ENCODE assay signal across 9 cellular contexts in the genomic region with DNA sequence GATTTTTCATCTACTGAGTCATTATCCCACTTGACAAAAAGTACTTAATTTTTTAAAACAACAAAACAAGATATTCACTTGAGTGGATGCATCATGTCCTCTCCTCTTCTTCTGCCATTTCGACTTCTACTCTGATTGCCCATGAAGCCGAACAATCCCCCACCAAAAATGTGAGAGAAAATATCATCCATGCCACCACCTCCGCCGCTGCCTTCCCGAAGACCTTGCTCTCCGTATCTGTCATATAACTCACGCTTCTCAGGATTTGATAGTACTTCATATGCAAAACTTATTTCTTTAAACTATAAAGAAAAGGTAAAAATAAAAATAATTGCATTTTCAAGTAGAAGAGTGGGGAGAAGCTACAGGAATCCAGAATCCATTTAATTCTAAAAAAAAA. TPM values are rescaled to one million over a fixed set of nuclear protein-coding genes. Genes with fewer than 3 reads are reported as not detected.
DNase-seq lines count a peak whose midpoint lies in the region; ATAC-seq and TF ChIP-seq lines count a peak whose summit lies in the region.
"Had no signal": no experiment of that assay in that cellular context is flagged by ENCODE, and none has a peak within 500 bp of the region (broad histone marks: within the 10 kb centered on the region; RNA-seq: fewer than 3 reads in every experiment).

No MANE protein-coding gene starts in this region.

- no CpG with 5 or more reads among the region's 7 CpGs for WGBS in H9 (ENCODE audit: extremely low coverage, insufficient read length, low lambda C conversion rate)

- TF ChIP-seq CTCF in CD4-positive, alpha-beta T cell (IDR thresholded peaks at IDR 0.05): no peak
- TF ChIP-seq CTCF in H9 (conservative IDR thresholded peaks at IDR 0.05): no peak
- TF ChIP-seq CTCF in colonic mucosa (IDR thresholded peaks at IDR 0.05): no peak

- no peak overlapping the region for H2BK5ac ChIP-seq in H9 (ENCODE audit: insufficient read length, low read length)

- no peaks in the 10 kb centered on the region for H3K9me3 ChIP-seq in CD4-positive, alpha-beta T cell (ENCODE audit: control insufficient read depth, low read length)
- no peaks in the 10 kb centered on the region for H3K9me3 ChIP-seq in H9 (ENCODE audit: control insufficient read depth, low read depth, low read length)
- no peaks in the 10 kb centered on the region for H3K9me3 ChIP-seq in naive thymus-derived CD4-positive, alpha-beta T cell (ENCODE audit: control insufficient read depth in 2 of 3, low read length in 3 of 3)
- no peaks in the 10 kb centered on the region for H3K9me3 ChIP-seq in colonic mucosa
- H3K9me3 ChIP-seq: suprapubic skin had no signal

- no peak for DNase-seq in CD4-positive, alpha-beta T cell
- DNase-seq in H9: no peak
- DNase-seq in activated CD8-positive, alpha-beta T cell treated with anti-CD3 and anti-CD28 coated beads, Interleukin-2, amount 10 ng/mL, durations not matched to agents 7 days and 5 days: no peak
- no peak for DNase-seq in naive thymus-derived CD4-positive, alpha-beta T cell
- no peak for DNase-seq in GDM1 (lab: John Stamatoyannopoulos, UW)
- no peak for DNase-seq in colonic mucosa
- DNase-seq: activated CD4-positive, alpha-beta T cell treated with anti-CD3 and anti-CD28 coated beads for 48 hours had no signal

- no peak overlapping the region for H3K18ac ChIP-seq in H9 (ENCODE audit: insufficient read length, low read depth, low read length)

- no peak overlapping the region for H3K23ac ChIP-seq in H9 (ENCODE audit: insufficient read length, low read depth, low read length)

- CTCF ChIA-PET in CD4-positive, alpha-beta T cell (lab: Charles Lee): interaction anchor here (0.6 to 2.2 kb wide), 3 partner anchors 9 to 170 kb away, joined by 4 to 7 read pairs (median 5); no protein-coding TSS in a partner anchor
- CTCF ChIA-PET in activated CD8-positive, alpha-beta T cell treated with anti-CD3 and anti-CD28 coated beads, Interleukin-2, amount 10 ng/mL, durations not matched to agents 7 days and 5 days (lab: Charles Lee): interaction anchor here (0.6 to 1.9 kb wide), 2 partner anchors 9 to 1188 kb away, joined by 3 to 5 read pairs; no protein-coding TSS in a partner anchor
- CTCF ChIA-PET in naive thymus-derived CD4-positive, alpha-beta T cell (lab: Charles Lee): no interaction called here

- H2BK12ac ChIP-seq in H9 (ENCODE audit: insufficient read length, low read depth, low read length): no peak overlapping the region

- no peak overlapping the region for H3K14ac ChIP-seq in H9 (ENCODE audit: insufficient read depth, low read length)

- H4K5ac ChIP-seq in H9 (ENCODE audit: insufficient read length, low read depth, low read length): no peak overlapping the region

- no peak overlapping the region for H2BK15ac ChIP-seq in H9 (ENCODE audit: low read depth, low read length)

- H3K36me3 Mint-ChIP-seq in CD4-positive, alpha-beta T cell (ENCODE audit: low read depth): peaks cover 74% of the 10 kb centered on the region
- peaks cover 43 to 59% (median 55%) of the 10 kb centered on the region in 3 experiments for H3K36me3 Mint-ChIP-seq in H9 (ENCODE audit: insufficient read depth in 1 of 3, low read depth in 3 of 3)
- peaks cover 50% of the 10 kb centered on the region for H3K36me3 Mint-ChIP-seq in activated CD8-positive, alpha-beta T cell treated with anti-CD3 and anti-CD28 coated beads, Interleukin-2, amount 10 ng/mL, durations not matched to agents 7 days and 5 days (ENCODE audit: low read depth)
- H3K36me3 Mint-ChIP-seq in naive thymus-derived CD4-positive, alpha-beta T cell: peaks cover 5 to 31% (median 26%) of the 10 kb centered on the region in 5 donors

- H3K27ac Mint-ChIP-seq in CD4-positive, alpha-beta T cell: peak overlapping the region; percentile 70
- H3K27ac Mint-ChIP-seq in H9: peak overlapping the region; percentile 29 to 86 (median 50); a peak in 5 of 7 replicates
- H3K27ac Mint-ChIP-seq in activated CD8-positive, alpha-beta T cell treated with anti-CD3 and anti-CD28 coated beads, Interleukin-2, amount 10 ng/mL, durations not matched to agents 7 days and 5 days: peak overlapping the region; percentile 27
- peak overlapping the region in 8 of 9 donors; percentile 23 to 99 (median 59) for H3K27ac Mint-ChIP-seq in naive thymus-derived CD4-positive, alpha-beta T cell

- peak overlapping the region; percentile 80 for H3K4me3 Mint-ChIP-seq in CD4-positive, alpha-beta T cell
- H3K4me3 Mint-ChIP-seq in H9: peak overlapping the region in 1 of 2 experiments; percentile 44; a peak in 2 of 5 replicates
- peak overlapping the region; percentile 44 for H3K4me3 Mint-ChIP-seq in activated CD8-positive, alpha-beta T cell treated with anti-CD3 and anti-CD28 coated beads, Interleukin-2, amount 10 ng/mL, durations not matched to agents 7 days and 5 days
- peak overlapping the region; percentile 44 to 97 (median 67) for H3K4me3 Mint-ChIP-seq in naive thymus-derived CD4-positive, alpha-beta T cell

- H3K23me2 ChIP-seq in H9 (ENCODE audit: insufficient read length, low read depth, low read length, poor library complexity, severe bottlenecking): peaks cover 8% of the 10 kb centered on the region

- H3K4me1 ChIP-seq in H9 (ENCODE audit: insufficient read depth, low read length): peaks cover 2% of the 10 kb centered on the region
- H3K4me1 ChIP-seq in naive thymus-derived CD4-positive, alpha-beta T cell (ENCODE audit: control insufficient read depth in 2 of 2, insufficient read depth in 2 of 2, low read length in 2 of 2): peaks cover 26 to 33% of the 10 kb centered on the region in 2 donors
- H3K4me1 ChIP-seq in colonic mucosa: no peaks in the 10 kb centered on the region

- no peak overlapping the region for H4K8ac ChIP-seq in H9 (replicated peaks; ENCODE audit: insufficient read length, low read depth, low read length)

- no peaks in the 10 kb centered on the region for H3K27me3 ChIP-seq in CD4-positive, alpha-beta T cell (ENCODE audit: control insufficient read depth, insufficient read depth, low read length)
- no peaks in the 10 kb centered on the region for H3K27me3 ChIP-seq in H9 (ENCODE audit: insufficient read depth, low read length)
- H3K27me3 ChIP-seq in naive thymus-derived CD4-positive, alpha-beta T cell (ENCODE audit: control insufficient read depth in 2 of 2, insufficient read depth in 2 of 2, low read length in 2 of 2): no peaks in the 10 kb centered on the region
- H3K27me3 ChIP-seq in colonic mucosa: no peaks in the 10 kb centered on the region
- H3K27me3 ChIP-seq: suprapubic skin had no signal

- no peak overlapping the region for H2AK5ac ChIP-seq in H9 (ENCODE audit: insufficient read length, low read length)

- no peaks in the 10 kb centered on the region for H3K27me3 Mint-ChIP-seq in CD4-positive, alpha-beta T cell
- no peaks in the 10 kb centered on the region for H3K27me3 Mint-ChIP-seq in H9 (ENCODE audit: low read depth)
- H3K27me3 Mint-ChIP-seq in activated CD8-positive, alpha-beta T cell treated with anti-CD3 and anti-CD28 coated beads, Interleukin-2, amount 10 ng/mL, durations not matched to agents 7 days and 5 days (ENCODE audit: low read depth): no peaks in the 10 kb centered on the region
- no peaks in the 10 kb centered on the region for H3K27me3 Mint-ChIP-seq in naive thymus-derived CD4-positive, alpha-beta T cell

- no peak overlapping the region for H2BK20ac ChIP-seq in H9 (ENCODE audit: low read depth, low read length, poor library complexity, severe bottlenecking)

- no peak for TF ChIP-seq POLR2A in GM18505 (IDR thresholded peaks at IDR 0.05; ENCODE audit: borderline replicate concordance, extremely low read depth, insufficient read depth, insufficient read length)

- H2AFZ ChIP-seq in H9 (ENCODE audit: low read length): no peak overlapping the region

- H3K79me2 ChIP-seq in H9 (ENCODE audit: insufficient read depth, low read length): peaks cover 15% of the 10 kb centered on the region; the same call in 1 of the 2 replicates

- no peak overlapping the region for H3K4me3 ChIP-seq in naive thymus-derived CD4-positive, alpha-beta T cell (ENCODE audit: low read length)
- no peak overlapping the region for H3K4me3 ChIP-seq in colonic mucosa

- no peak overlapping the region for H3K4me2 ChIP-seq in H9 (ENCODE audit: insufficient read depth, insufficient read length, low read length)

- H4K91ac ChIP-seq in H9 (ENCODE audit: insufficient read length, low read depth, low read length): no peak overlapping the region

- POLR2A ChIA-PET in CD4-positive, alpha-beta T cell (lab: Charles Lee): interaction anchor here (0.9 to 3.0 kb wide), 3 partner anchors 8 to 140 kb away, joined by 3 to 11 read pairs (median 9); partner anchors contain the start of gene C16orf87
- POLR2A ChIA-PET in activated CD8-positive, alpha-beta T cell treated with anti-CD3 and anti-CD28 coated beads, Interleukin-2, amount 10 ng/mL, durations not matched to agents 7 days and 5 days (lab: Charles Lee): interaction anchor here (4.1 kb wide), 1 partner anchor 9 kb away, joined by 38 read pairs; no protein-coding TSS in a partner anchor
- POLR2A ChIA-PET in naive thymus-derived CD4-positive, alpha-beta T cell (lab: Charles Lee): no interaction called here

- H3K4me1 Mint-ChIP-seq in CD4-positive, alpha-beta T cell (ENCODE audit: low read depth): peaks cover 67% of the 10 kb centered on the region
- peaks cover 32 to 35% of the 10 kb centered on the region in 2 experiments for H3K4me1 Mint-ChIP-seq in H9
- H3K4me1 Mint-ChIP-seq in activated CD8-positive, alpha-beta T cell treated with anti-CD3 and anti-CD28 coated beads, Interleukin-2, amount 10 ng/mL, durations not matched to agents 7 days and 5 days (ENCODE audit: low read depth): peaks cover 38% of the 10 kb centered on the region
- H3K4me1 Mint-ChIP-seq in naive thymus-derived CD4-positive, alpha-beta T cell: peaks cover 32 to 78% (median 59%) of the 10 kb centered on the region in 7 donors

- H3K9me3 Mint-ChIP-seq in CD4-positive, alpha-beta T cell: no peaks in the 10 kb centered on the region
- no peaks in the 10 kb centered on the region; a peak in 1 of 5 replicates for H3K9me3 Mint-ChIP-seq in H9
- H3K9me3 Mint-ChIP-seq in activated CD8-positive, alpha-beta T cell treated with anti-CD3 and anti-CD28 coated beads, Interleukin-2, amount 10 ng/mL, durations not matched to agents 7 days and 5 days (ENCODE audit: insufficient read depth): no peaks in the 10 kb centered on the region
- no peaks in the 10 kb centered on the region for H3K9me3 Mint-ChIP-seq in naive thymus-derived CD4-positive, alpha-beta T cell

- H4K20me1 ChIP-seq in H9 (ENCODE audit: control insufficient read depth, insufficient read depth, insufficient read length): no peaks in the 10 kb centered on the region

- no peak overlapping the region for H3K27ac ChIP-seq in CD4-positive, alpha-beta T cell (ENCODE audit: low read depth, low read length)
- no peak overlapping the region for H3K27ac ChIP-seq in H9 (ENCODE audit: insufficient read length, low read depth, low read length)
- H3K27ac ChIP-seq in naive thymus-derived CD4-positive, alpha-beta T cell (ENCODE audit: low read depth, low read length): peak overlapping the region; percentile 93
- H3K27ac ChIP-seq in colonic mucosa: no peak overlapping the region

- no peak overlapping the region for H2BK120ac ChIP-seq in H9 (ENCODE audit: low read depth, low read length, poor library complexity, severe bottlenecking)

- no peaks in the 10 kb centered on the region for H3K79me1 ChIP-seq in H9 (ENCODE audit: insufficient read depth, low read depth, low read length, poor library complexity, severe bottlenecking)

- H3K9ac ChIP-seq in H9 (ENCODE audit: extremely low read depth, insufficient read length, low read length) (no peak overlapping the region), colonic mucosa (ENCODE audit: low read depth in 2 of 2, low read length in 2 of 2) (no peak overlapping the region)

- intact Hi-C loops in CD4-positive, alpha-beta T cell (cut with DNase I, micrococcal nuclease): loop anchor here (5.0 to 10.0 kb wide), 4 partner anchors 46 to 1416 kb away; partner anchors contain the start of genes NETO2 (in 1 of the 2) and SIAH1 (in 1 of the 2)
- intact Hi-C loops in naive thymus-derived CD4-positive, alpha-beta T cell (cut with micrococcal nuclease): loop anchor here (5.0 to 10.0 kb wide), 3 partner anchors 171 to 1396 kb away; partner anchors contain the start of gene NETO2 (in 2 of the 2)
- intact Hi-C loops in colonic mucosa (cut with DNase I): no loop called here

- no peak overlapping the region for H3K4ac ChIP-seq in H9 (ENCODE audit: low read depth, low read length)

- H3K56ac ChIP-seq in H9 (ENCODE audit: insufficient read length, low read depth, low read length): no peak overlapping the region

- H3T11ph ChIP-seq in H9 (ENCODE audit: low read length): no peak overlapping the region

- H3K36me3 ChIP-seq in naive thymus-derived CD4-positive, alpha-beta T cell (ENCODE audit: control insufficient read depth in 2 of 3, insufficient read depth in 3 of 3, low read length in 3 of 3): peaks cover 23 to 38% (median 27%) of the 10 kb centered on the region in 3 experiments
- H3K36me3 ChIP-seq in colonic mucosa: peaks cover 31% of the 10 kb centered on the region

- no peak for ATAC-seq in CD4-positive, alpha-beta T cell (ENCODE audit: poor library complexity)
- ATAC-seq in activated CD8-positive, alpha-beta T cell treated with anti-CD3 and anti-CD28 coated beads, Interleukin-2, amount 10 ng/mL, durations not matched to agents 7 days and 5 days: no peak
- ATAC-seq in naive thymus-derived CD4-positive, alpha-beta T cell: no peak
- no peak for ATAC-seq in GM18505 (IDR thresholded peaks at IDR 0.05; ENCODE audit: unreplicated experiment)

RNA-seq across cellular contexts. Expression of gene DNAJA2, which starts 2.2 kb away (rescaled TPM):
- 10 to 100 TPM; 80.8 to 81.4 TPM for total RNA-seq in CD4-positive, alpha-beta T cell
- total RNA-seq in H9 (2021) (102 and 107 TPM in 2 replicates), colonic mucosa (10 to 100 TPM; 58.2 to 70.4 TPM)
- 10 to 100 TPM; 53.9 to 54.1 TPM for total RNA-seq in activated CD8-positive, alpha-beta T cell treated with anti-CD3 and anti-CD28 coated beads, Interleukin-2, amount 10 ng/mL, durations not matched to agents 7 days and 5 days
- 10 to 100 TPM; 59.4 to 73.3 (median 60.9) TPM for total RNA-seq in naive thymus-derived CD4-positive, alpha-beta T cell
- 10 to 100 TPM; 69.2 to 98.2 TPM for polyA plus RNA-seq in naive thymus-derived CD4-positive, alpha-beta T cell
